Comparison of ENCODE assay signal across 8 cellular contexts in the genomic region with DNA sequence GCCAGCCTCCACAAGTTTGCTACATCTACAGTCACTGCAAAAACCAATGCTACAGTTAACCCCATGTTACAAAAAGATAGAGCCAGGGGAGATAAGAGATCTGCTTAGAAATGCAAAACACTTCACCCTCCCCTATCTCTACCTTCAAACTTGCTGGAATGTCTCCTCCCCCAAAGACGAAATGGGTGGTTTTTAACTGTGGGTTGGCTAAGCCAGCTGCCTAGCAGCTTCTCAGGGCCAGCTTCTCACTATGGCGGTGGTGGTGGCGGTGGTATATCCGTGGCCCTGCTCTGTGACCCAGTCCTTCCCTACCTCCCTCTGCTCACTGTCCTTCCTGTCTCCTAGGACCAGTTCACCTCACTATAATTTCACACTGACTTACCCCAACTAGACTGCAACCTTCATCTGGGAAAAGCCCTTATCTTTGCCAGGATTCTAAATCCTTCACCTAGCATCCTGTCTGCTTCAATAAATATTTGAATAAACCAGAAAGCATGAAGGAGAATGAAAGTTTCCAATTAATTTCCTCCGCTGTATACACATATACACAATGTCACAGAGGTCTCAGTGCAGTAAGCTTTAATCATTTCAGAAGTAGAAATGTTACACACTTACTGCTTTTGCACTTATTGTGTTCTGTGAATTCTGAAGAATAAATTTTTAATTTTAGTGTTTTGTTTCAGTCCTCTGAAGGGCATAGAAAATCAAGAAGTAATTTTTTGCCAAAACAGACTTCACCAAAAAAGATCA. TPM values are rescaled to one million over a fixed set of nuclear protein-coding genes. Genes with fewer than 3 reads are reported as not detected.
DNase-seq lines count a peak whose midpoint lies in the region; ATAC-seq, FAIRE-seq and TF ChIP-seq lines count a peak whose summit lies in the region.

No MANE protein-coding gene starts in this region.

- peaks cover 34% of the 10 kb centered on the region for H3K4me1 ChIP-seq in Loucy (ENCODE audit: insufficient read depth, low read length, poor library complexity, severe bottlenecking)
- H3K4me1 ChIP-seq in upper lobe of right lung, result no peaks in the 10 kb centered on the region

- H3K36me3 Mint-ChIP-seq in activated naive CD4-positive, alpha-beta T cell treated with anti-CD3 and anti-CD28 coated beads, Interleukin-2, amount 50 U/mL, for 72 hours, result peaks cover 5 to 26% of the 10 kb centered on the region in 2 donors

- no peaks in the 10 kb centered on the region for H3K9me2 ChIP-seq in Loucy (replicated peaks; ENCODE audit: low read depth, low read length)

- H2AFZ ChIP-seq in Loucy (ENCODE audit: low read length), result no peak overlapping the region

- FAIRE-seq in GM12891 (lab: Jason Lieb, UNC), result peak; percentile 91

- no peaks in the 10 kb centered on the region for H4K20me1 ChIP-seq in Loucy (ENCODE audit: insufficient read depth, low read length, poor library complexity, severe bottlenecking)

- H3K4me2 ChIP-seq in Loucy (ENCODE audit: low read depth, low read length, poor library complexity, severe bottlenecking), result peak overlapping the region; percentile 74

- H3K27ac ChIP-seq in upper lobe of right lung, result no peak overlapping the region

- H3K4me3 ChIP-seq in Loucy (ENCODE audit: low read length, poor library complexity, severe bottlenecking) (peak overlapping the region; percentile 56), upper lobe of right lung (no peak overlapping the region)

- ATAC-seq in GM21723 (IDR thresholded peaks at IDR 0.05; ENCODE audit: unreplicated experiment), result peak; percentile 53
- peak; percentile 61 to 76 for ATAC-seq in activated naive CD4-positive, alpha-beta T cell treated with anti-CD3 and anti-CD28 coated beads, Interleukin-2, amount 50 U/mL, for 72 hours
- peak; percentile 34 for ATAC-seq in upper lobe of right lung
- ATAC-seq in omental fat pad (ENCODE audit: low FRiP score), result no peak

- peaks cover 3% of the 10 kb centered on the region in 2 donors for H3K9me3 Mint-ChIP-seq in activated naive CD4-positive, alpha-beta T cell treated with anti-CD3 and anti-CD28 coated beads, Interleukin-2, amount 50 U/mL, for 72 hours

- intact Hi-C loops in upper lobe of right lung (cut with DNase I), result no loop called here

- H3F3A ChIP-seq in Loucy (ENCODE audit: low read depth), result peaks cover 5% of the 10 kb centered on the region; the same call in 1 of the 2 replicates

- H3K79me2 ChIP-seq in Loucy (ENCODE audit: insufficient read depth, low read length), result peaks cover 45% of the 10 kb centered on the region

- H3K27ac Mint-ChIP-seq in activated naive CD4-positive, alpha-beta T cell treated with anti-CD3 and anti-CD28 coated beads, Interleukin-2, amount 50 U/mL, for 72 hours, result peak overlapping the region; percentile 78 to 92

- DNase-seq in GM12891 (ENCODE audit: insufficient read length, low spot score) (no peak), upper lobe of right lung (no peak), omental fat pad (ENCODE audit: low spot score) (no peak), COLO829 (ENCODE audit: low spot score) (no peak), DMS53 (lab: John Stamatoyannopoulos, UW) (no peak)
- DNase-seq in activated naive CD4-positive, alpha-beta T cell treated with anti-CD3 and anti-CD28 coated beads, Interleukin-2, amount 50 U/mL, for 72 hours (ENCODE audit: low spot score in 2 of 2), result peak in 1 of 2 donors; percentile 21

- H3K36me3 ChIP-seq in Loucy (ENCODE audit: insufficient read depth, low read length) (no peaks in the 10 kb centered on the region), upper lobe of right lung (no peaks in the 10 kb centered on the region)

- H3K9ac ChIP-seq in Loucy (ENCODE audit: low read depth, low read length, poor library complexity, severe bottlenecking), result peak overlapping the region; percentile 60

- H3K27me3 ChIP-seq in Loucy (ENCODE audit: insufficient read depth, low read length, poor library complexity, severe bottlenecking) (no peaks in the 10 kb centered on the region), upper lobe of right lung (no peaks in the 10 kb centered on the region)

- peak; percentile 69 for TF ChIP-seq POLR2A in GM12891 (IDR thresholded peaks at IDR 0.05; ENCODE audit: low read depth, low read length)

- H3K9me3 ChIP-seq in Loucy (ENCODE audit: insufficient read depth, low read depth, low read length), result no peaks in the 10 kb centered on the region
- no peaks in the 10 kb centered on the region for H3K9me3 ChIP-seq in upper lobe of right lung

- no peak for TF ChIP-seq CTCF in Loucy (conservative IDR thresholded peaks at IDR 0.05; ENCODE audit: low read length)
- TF ChIP-seq CTCF in upper lobe of right lung (IDR thresholded peaks at IDR 0.05), result no peak
- TF ChIP-seq CTCF in omental fat pad (IDR thresholded peaks at IDR 0.05), result no peak

TF ChIP-seq in GM12891, 5 proteins besides CTCF, POLR2A, EP300 and RAD21:
- TF ChIP-seq PAX5 (IDR thresholded peaks at IDR 0.05; ENCODE audit: insufficient read depth, low read length, severe bottlenecking), result no peak
- no peak for TF ChIP-seq POU2F2 (IDR thresholded peaks at IDR 0.05; ENCODE audit: low read depth, low read length)
- no peak for TF ChIP-seq TAF1 (IDR thresholded peaks at IDR 0.05; ENCODE audit: low read depth, low read length)
- no peak for TF ChIP-seq SPI1 (IDR thresholded peaks at IDR 0.05; ENCODE audit: low read depth, low read length)
- peak; percentile 45; the same call in 1 of the 2 replicates for TF ChIP-seq POLR2AphosphoS5 (IDR thresholded peaks at IDR 0.05; ENCODE audit: low read depth, low read length)
TF ChIP-seq in GM12891: peak in this region for 1.

RNA-seq across cellular contexts. Expression of gene SH3KBP1, which starts 46.3 kb away (rescaled TPM):
- 103 TPM for polyA plus RNA-seq in GM12891 (2012; ENCODE audit: low read depth, missing spikeins)
- total RNA-seq in activated naive CD4-positive, alpha-beta T cell treated with anti-CD3 and anti-CD28 coated beads, Interleukin-2, amount 50 U/mL, for 72 hours, result 10 to 100 TPM; 76.0 to 97.3 TPM
- total RNA-seq in upper lobe of right lung, result 61.3 TPM
- total RNA-seq in omental fat pad, result 10 to 100 TPM; 41.1 to 58.6 (median 47.2) TPM
